1 cellular context compared by ENCODE assay signal in genomic region chr14:60723218-60724079, GRCh38.
TF ChIP-seq lines count a peak whose summit lies in the region.

No MANE protein-coding gene starts in this region.

TF ChIP-seq in HepG2, 621 proteins besides CTCF, POLR2A, EP300 and RAD21 (continued from another document and continues in another):
- TF ChIP-seq ZNF816 (CRISPR knock-in tag; IDR thresholded peaks at IDR 0.05; ENCODE audit: borderline replicate concordance) (no peak), GZF1 (CRISPR knock-in tag; IDR thresholded peaks at IDR 0.05) (no peak), ZNF121 (CRISPR knock-in tag; IDR thresholded peaks at IDR 0.05) (no peak), BRF2 (CRISPR knock-in tag; IDR thresholded peaks at IDR 0.05) (no peak), ADNP (CRISPR knock-in tag; IDR thresholded peaks at IDR 0.05) (no peak), RNF2 (conservative IDR thresholded peaks at IDR 0.05; ENCODE audit: low read depth) (no peak), TBL1XR1 (IDR thresholded peaks at IDR 0.05; ENCODE audit: borderline replicate concordance, low read length, partially characterized antibody) (no peak), ZNF138 (CRISPR knock-in tag; IDR thresholded peaks at IDR 0.05; ENCODE audit: low read depth) (no peak), MAX (IDR thresholded peaks at IDR 0.05) (0 out of 2 replicates have a peak, but pooled peaks have one; percentile 15), ZNF720 (CRISPR knock-in tag; IDR thresholded peaks at IDR 0.05) (no peak), PRDM4 (CRISPR knock-in tag; IDR thresholded peaks at IDR 0.05; ENCODE audit: borderline replicate concordance) (no peak), IKZF4 (CRISPR knock-in tag; IDR thresholded peaks at IDR 0.05; ENCODE audit: borderline replicate concordance, low read depth, not compliant biosample characterization) (no peak), HNF4G (IDR thresholded peaks at IDR 0.05; ENCODE audit: borderline replicate concordance, low read depth, low read length) (no peak), HNF4G (CRISPR knock-in tag; IDR thresholded peaks at IDR 0.05; ENCODE audit: borderline replicate concordance, low read depth) (no peak), MXD1 (CRISPR knock-in tag; IDR thresholded peaks at IDR 0.05) (peak; percentile 92), TFAP4 (IDR thresholded peaks at IDR 0.05; ENCODE audit: borderline replicate concordance, low read depth) (no peak), HDAC1 (CRISPR knock-in tag; IDR thresholded peaks at IDR 0.05) (peak; percentile 42; the same call in 1 of the 2 replicates), PPARG (CRISPR knock-in tag; conservative IDR thresholded peaks at IDR 0.05) (no peak), ZBTB42 (CRISPR knock-in tag; IDR thresholded peaks at IDR 0.05) (no peak), ZNF232 (CRISPR knock-in tag; IDR thresholded peaks at IDR 0.05; ENCODE audit: borderline replicate concordance) (0 out of 2 replicates have a peak, but pooled peaks have one; percentile 35), RARA (CRISPR knock-in tag; IDR thresholded peaks at IDR 0.05) (no peak), ZNF282 (IDR thresholded peaks at IDR 0.05; ENCODE audit: partially characterized antibody) (no peak), DBP (CRISPR knock-in tag; IDR thresholded peaks at IDR 0.05; ENCODE audit: not compliant biosample characterization) (no peak), SMARCE1 (IDR thresholded peaks at IDR 0.05; ENCODE audit: borderline replicate concordance) (no peak), AGO2 (optimal IDR thresholded peaks at IDR 0.05; ENCODE audit: low read depth, low read length) (peak; percentile 79), SKIL (CRISPR knock-in tag; IDR thresholded peaks at IDR 0.05; ENCODE audit: borderline replicate concordance) (no peak; the same call in 1 of the 2 replicates), NFATC3 (CRISPR knock-in tag; IDR thresholded peaks at IDR 0.05) (no peak), CHD2 (IDR thresholded peaks at IDR 0.05; ENCODE audit: low read depth, low read length) (no peak), KLF16 (CRISPR knock-in tag; IDR thresholded peaks at IDR 0.05) (no peak), ZNF484 (CRISPR knock-in tag; IDR thresholded peaks at IDR 0.05; ENCODE audit: borderline replicate concordance, low read depth) (no peak), U2AF2 (IDR thresholded peaks at IDR 0.05; ENCODE audit: low read depth, low read length) (no peak), ZNF609 (CRISPR knock-in tag; IDR thresholded peaks at IDR 0.05; ENCODE audit: borderline replicate concordance) (peak; percentile 40; the same call in 1 of the 2 replicates), POLR2G (IDR thresholded peaks at IDR 0.05; ENCODE audit: low read depth, low read length) (no peak), HOXA5 (CRISPR knock-in tag; IDR thresholded peaks at IDR 0.05) (no peak), CHD4 (IDR thresholded peaks at IDR 0.05; ENCODE audit: borderline replicate concordance, low read length) (no peak), ZNF142 (CRISPR knock-in tag; IDR thresholded peaks at IDR 0.05) (peak; percentile 94)
